14 cellular contexts compared by ENCODE assay signal in the genomic region with DNA sequence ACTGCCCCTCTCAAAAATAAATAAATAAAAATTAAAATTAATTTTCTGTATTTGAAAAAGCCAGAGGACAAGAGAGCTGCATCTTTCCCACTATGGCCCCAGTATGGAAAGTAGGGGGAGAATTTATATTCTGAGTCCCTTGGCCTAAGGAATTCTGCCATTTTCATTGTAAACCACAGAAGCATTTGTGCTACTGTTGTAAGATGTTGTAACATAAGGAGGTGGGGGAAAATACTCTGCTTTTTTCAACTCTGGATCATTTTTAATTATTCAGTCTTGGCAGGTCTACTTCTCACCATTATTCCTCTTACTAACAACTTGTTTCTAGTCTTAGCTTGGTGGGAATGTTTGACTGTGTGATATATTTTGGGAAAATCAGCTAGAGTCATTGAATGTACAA. TPM values are rescaled to one million over a fixed set of nuclear protein-coding genes. Genes with fewer than 3 reads are reported as not detected.
A peak's percentile ranks its signal among the peaks of the same experiment; 100 is the strongest.
DNase-seq lines count a peak whose midpoint lies in the region; ATAC-seq and TF ChIP-seq lines count a peak whose summit lies in the region.
"Had no signal": no experiment of that assay in that cellular context is flagged by ENCODE, and none has a peak within 500 bp of the region (broad histone marks: within the 10 kb centered on the region; RNA-seq: fewer than 3 reads in every experiment).

No MANE protein-coding gene starts in this region.

- TF ChIP-seq POLR2A in transverse colon (IDR thresholded peaks at IDR 0.05) = no peak

- H4K20me1 ChIP-seq in SK-N-SH (ENCODE audit: insufficient read depth) = no peaks in the 10 kb centered on the region
- H4K20me1 ChIP-seq in osteoblast (ENCODE audit: insufficient read depth, low read length) = no peaks in the 10 kb centered on the region

- POLR2A ChIA-PET in SK-N-SH (lab: Yijun Ruan, JAX) = no interaction called here

- H3K9me2 ChIP-seq in SK-N-SH = no peaks in the 10 kb centered on the region

- H3K27me3 ChIP-seq in SK-N-SH (ENCODE audit: insufficient read depth) (no peaks in the 10 kb centered on the region), dorsolateral prefrontal cortex (no peaks in the 10 kb centered on the region), osteoblast (ENCODE audit: insufficient read depth, low read length) (no peaks in the 10 kb centered on the region), transverse colon (peaks cover 5% of the 10 kb centered on the region)

- intact Hi-C loops in dorsolateral prefrontal cortex (cut with DNase I) = no loop called here
- intact Hi-C loops in transverse colon (cut with DNase I; ENCODE audit: low total_unique reads) = no loop called here

- no peak overlapping the region; the same call in 1 of the 2 replicates for H2AFZ ChIP-seq in SK-N-SH (ENCODE audit: low read depth)
- H2AFZ ChIP-seq in osteoblast (ENCODE audit: low read length) = no peak overlapping the region

- peak overlapping the region; percentile 67; the same call in 1 of the 2 replicates for H3K4me2 ChIP-seq in SK-N-SH
- H3K4me2 ChIP-seq in osteoblast (ENCODE audit: insufficient read depth, low read length) = peak overlapping the region; percentile 29

- H3K79me2 ChIP-seq in SK-N-SH (ENCODE audit: insufficient read depth) (no peaks in the 10 kb centered on the region), osteoblast (ENCODE audit: insufficient read depth, low read length) (no peaks in the 10 kb centered on the region)

- H3K4me3 ChIP-seq in SK-N-SH (ENCODE audit: low read depth in 2 of 2, low read length in 1 of 2) = no peak overlapping the region
- H3K4me3 ChIP-seq in dorsolateral prefrontal cortex = no peak overlapping the region
- H3K4me3 ChIP-seq in osteoblast (ENCODE audit: insufficient read depth, low read length) = no peak overlapping the region
- no peak overlapping the region for H3K4me3 ChIP-seq in transverse colon

- H3F3A ChIP-seq in SK-N-SH (replicated peaks; ENCODE audit: insufficient read depth) = peaks cover 34% of the 10 kb centered on the region

- no peak for ATAC-seq in SK-N-SH treated with all-trans-retinoic acid at 6 μM for 48 hours

- CTCF ChIA-PET in SK-N-SH (lab: Yijun Ruan, JAX) = interaction anchor here (0.8 to 1.4 kb wide), 5 partner anchors 10 to 265 kb away, joined by 3 to 6 read pairs (median 4); no protein-coding TSS in a partner anchor

- H3K27ac ChIP-seq in SK-N-SH (ENCODE audit: low read depth in 2 of 2, low read length in 1 of 2) (peak overlapping the region; percentile 39 to 85; a peak in 3 of 4 replicates), dorsolateral prefrontal cortex (peak overlapping the region in 43 of 59 donors; percentile 0 to 81 (median 62)), osteoblast (ENCODE audit: low read depth, low read length) (peak overlapping the region; percentile 64), transverse colon (peak overlapping the region; percentile 32 to 62 (median 41))
- H3K27ac ChIP-seq: 22Rv1 had no signal

- peaks cover 0 to 9% of the 10 kb centered on the region in 2 experiments; a peak in 3 of 4 replicates for H3K4me1 ChIP-seq in SK-N-SH (ENCODE audit: control insufficient read depth in 1 of 2, insufficient read depth in 2 of 2, low read depth in 1 of 2, low read length in 1 of 2)
- peaks cover 24% of the 10 kb centered on the region for H3K4me1 ChIP-seq in osteoblast (ENCODE audit: insufficient read depth, low read length)
- H3K4me1 ChIP-seq in transverse colon = peaks cover 0 to 2% (median 0%) of the 10 kb centered on the region in 4 donors

- H3K9me3 ChIP-seq in SK-N-SH = no peaks in the 10 kb centered on the region
- no peaks in the 10 kb centered on the region for H3K9me3 ChIP-seq in osteoblast (ENCODE audit: low read depth, low read length)
- H3K9me3 ChIP-seq in transverse colon = no peaks in the 10 kb centered on the region

- TF ChIP-seq CTCF in SK-N-SH (IDR thresholded peaks at IDR 0.05) = no peak
- TF ChIP-seq CTCF in dorsolateral prefrontal cortex (IDR thresholded peaks at IDR 0.05 in 54 of 56, conservative IDR thresholded peaks at IDR 0.05 in 2 of 56; ENCODE audit: low read depth in 1 of 56, partially characterized antibody in 56 of 56) = no peak
- no peak for TF ChIP-seq CTCF in osteoblast (IDR thresholded peaks at IDR 0.05; ENCODE audit: extremely low read depth, low read depth, low read length)
- TF ChIP-seq CTCF in transverse colon (IDR thresholded peaks at IDR 0.05) = no peak

- DNase-seq in SK-N-SH = no peak
- DNase-seq in dorsolateral prefrontal cortex = no peak
- DNase-seq in osteoblast (ENCODE audit: insufficient read length, low spot score, missing footprints) = no peak
- DNase-seq in transverse colon = no peak
- DNase-seq in T-helper 1 cell = no peak
- DNase-seq in COLO668 (lab: John Stamatoyannopoulos, UW; ENCODE audit: unreplicated experiment) = no peak
- no peak for DNase-seq in central memory CD4-positive, alpha-beta T cell
- DNase-seq: DMS153, NCI-H1436, NCI-H2081, NCI-H524, SIG-M5 had no signal

- in situ Hi-C loops in transverse colon (cut with MboI; ENCODE audit: low pct_ligation_motif_present in 1 of 4, low pct_unique_long_range_greater_than_20kb in 1 of 4, low sequenced_read_pairs in 3 of 4) = no loop called here

- peak overlapping the region; percentile 43 for H3K9ac ChIP-seq in SK-N-SH

- H3K36me3 ChIP-seq in SK-N-SH (replicated peaks in 1 of 2; ENCODE audit: control insufficient read depth in 1 of 2, insufficient read depth in 2 of 2, low read length in 1 of 2) = no peaks in the 10 kb centered on the region
- H3K36me3 ChIP-seq in osteoblast (ENCODE audit: insufficient read depth, low read length) = no peaks in the 10 kb centered on the region
- no peaks in the 10 kb centered on the region for H3K36me3 ChIP-seq in transverse colon

- TF ChIP-seq EP300 in SK-N-SH (IDR thresholded peaks at IDR 0.05; ENCODE audit: borderline replicate concordance in 1 of 2, low read depth in 1 of 2, low read length in 1 of 2) (no peak), transverse colon (IDR thresholded peaks at IDR 0.05; ENCODE audit: low read depth) (no peak)

- TF ChIP-seq RAD21 in SK-N-SH (IDR thresholded peaks at IDR 0.05; ENCODE audit: low read length) = no peak

TF ChIP-seq in SK-N-SH, 30 proteins besides CTCF, POLR2A, EP300 and RAD21 (continues in another document):
- TF ChIP-seq POLR2AphosphoS5 (IDR thresholded peaks at IDR 0.05; ENCODE audit: low read depth, low read length) (no peak), RXRA (IDR thresholded peaks at IDR 0.05; ENCODE audit: borderline replicate concordance, low read depth) (no peak), MEF2A (IDR thresholded peaks at IDR 0.05; ENCODE audit: borderline replicate concordance, low read depth) (no peak), TEAD4 (IDR thresholded peaks at IDR 0.05; ENCODE audit: borderline replicate concordance, insufficient read depth) (no peak), ELF1 (IDR thresholded peaks at IDR 0.05) (no peak), CHD2 (IDR thresholded peaks at IDR 0.05; ENCODE audit: low read length, partially characterized antibody) (no peak), YY1 (IDR thresholded peaks at IDR 0.05; ENCODE audit: low read depth) (no peak), FOXJ3 (CRISPR knock-in tag; IDR thresholded peaks at IDR 0.05) (no peak)
- TF ChIP-seq, protein P1, sequence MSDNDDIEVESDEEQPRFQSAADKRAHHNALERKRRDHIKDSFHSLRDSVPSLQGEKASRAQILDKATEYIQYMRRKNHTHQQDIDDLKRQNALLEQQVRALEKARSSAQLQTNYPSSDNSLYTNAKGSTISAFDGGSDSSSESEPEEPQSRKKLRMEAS (IDR thresholded peaks at IDR 0.05; ENCODE audit: low read depth) = no peak

TF ChIP-seq in SK-N-SH treated with all-trans-retinoic acid at 6 μM for 48 hours, 23 proteins besides CTCF, POLR2A, EP300 and RAD21:
- TF ChIP-seq ZC3H10 (CRISPR knock-in tag; IDR thresholded peaks at IDR 0.05) = no peak
- TF ChIP-seq, protein P2, sequence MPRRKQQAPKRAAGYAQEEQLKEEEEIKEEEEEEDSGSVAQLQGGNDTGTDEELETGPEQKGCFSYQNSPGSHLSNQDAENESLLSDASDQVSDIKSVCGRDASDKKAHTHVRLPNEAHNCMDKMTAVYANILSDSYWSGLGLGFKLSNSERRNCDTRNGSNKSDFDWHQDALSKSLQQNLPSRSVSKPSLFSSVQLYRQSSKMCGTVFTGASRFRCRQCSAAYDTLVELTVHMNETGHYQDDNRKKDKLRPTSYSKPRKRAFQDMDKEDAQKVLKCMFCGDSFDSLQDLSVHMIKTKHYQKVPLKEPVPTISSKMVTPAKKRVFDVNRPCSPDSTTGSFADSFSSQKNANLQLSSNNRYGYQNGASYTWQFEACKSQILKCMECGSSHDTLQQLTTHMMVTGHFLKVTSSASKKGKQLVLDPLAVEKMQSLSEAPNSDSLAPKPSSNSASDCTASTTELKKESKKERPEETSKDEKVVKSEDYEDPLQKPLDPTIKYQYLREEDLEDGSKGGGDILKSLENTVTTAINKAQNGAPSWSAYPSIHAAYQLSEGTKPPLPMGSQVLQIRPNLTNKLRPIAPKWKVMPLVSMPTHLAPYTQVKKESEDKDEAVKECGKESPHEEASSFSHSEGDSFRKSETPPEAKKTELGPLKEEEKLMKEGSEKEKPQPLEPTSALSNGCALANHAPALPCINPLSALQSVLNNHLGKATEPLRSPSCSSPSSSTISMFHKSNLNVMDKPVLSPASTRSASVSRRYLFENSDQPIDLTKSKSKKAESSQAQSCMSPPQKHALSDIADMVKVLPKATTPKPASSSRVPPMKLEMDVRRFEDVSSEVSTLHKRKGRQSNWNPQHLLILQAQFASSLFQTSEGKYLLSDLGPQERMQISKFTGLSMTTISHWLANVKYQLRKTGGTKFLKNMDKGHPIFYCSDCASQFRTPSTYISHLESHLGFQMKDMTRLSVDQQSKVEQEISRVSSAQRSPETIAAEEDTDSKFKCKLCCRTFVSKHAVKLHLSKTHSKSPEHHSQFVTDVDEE (CRISPR knock-in tag; IDR thresholded peaks at IDR 0.05) = no peak
- no peak for TF ChIP-seq RARB (CRISPR knock-in tag; IDR thresholded peaks at IDR 0.05)
- TF ChIP-seq TOX (CRISPR knock-in tag; IDR thresholded peaks at IDR 0.05; ENCODE audit: borderline replicate concordance) = no peak
- no peak for TF ChIP-seq GLIS3 (CRISPR knock-in tag; IDR thresholded peaks at IDR 0.05)
- no peak for TF ChIP-seq ZNF8 (CRISPR knock-in tag; IDR thresholded peaks at IDR 0.05)
- no peak for TF ChIP-seq ISL1 (CRISPR knock-in tag; IDR thresholded peaks at IDR 0.05)
TF ChIP-seq in SK-N-SH treated with all-trans-retinoic acid at 6 μM for 48 hours: peak in this region for 0.

RNA-seq across cellular contexts. Expression of a gene that starts 52.3 kb away (rescaled TPM):
- polyA plus RNA-seq in SK-N-SH (2012; rRNA removed) = 5.1 and 6.2 TPM in 2 replicates
- 4.6 and 5.5 TPM in 2 replicates for polyA plus RNA-seq in SK-N-SH (2012; cell fraction: cytosol; rRNA removed)
- 7.6 and 10.2 TPM in 2 replicates for polyA plus RNA-seq in SK-N-SH (2012; cell fraction: nucleus; rRNA removed)
- total RNA-seq in dorsolateral prefrontal cortex (100 to 1,000 TPM; 149 to 320 (median 208) TPM), osteoblast (65.7 and 67.0 TPM in 2 replicates), transverse colon (100 to 1,000 TPM in 1 of 4 donors, 10 to 100 TPM in 3; 77.8 to 109 (median 85.7) TPM)
